ENCODE assay signal across 8 cellular contexts in the genomic region with DNA sequence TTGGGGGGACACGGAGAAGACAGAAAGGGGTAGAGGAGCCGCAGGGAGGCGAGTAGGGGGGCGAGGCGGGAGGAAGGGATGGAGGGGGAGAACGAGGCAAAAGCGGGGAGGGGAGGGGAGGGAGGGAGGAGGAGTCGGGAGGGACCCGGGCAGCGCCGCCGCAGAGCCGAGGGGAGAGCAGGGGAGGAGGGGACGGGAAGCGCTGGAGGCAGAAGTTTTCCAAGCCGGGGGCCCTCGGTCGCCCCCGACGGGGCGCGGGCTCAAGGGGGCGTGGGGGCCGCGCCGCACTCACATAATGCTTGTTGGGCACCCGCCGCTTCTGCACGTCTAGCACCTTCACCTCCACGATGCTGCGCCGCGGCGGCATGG. TPM values are rescaled to one million over a fixed set of nuclear protein-coding genes. Genes with fewer than 3 reads are reported as not detected.
A peak's percentile ranks its signal among the peaks of the same experiment; 100 is the strongest.
DNase-seq lines count a peak whose midpoint lies in the region; ATAC-seq and TF ChIP-seq lines count a peak whose summit lies in the region.

No MANE protein-coding gene starts in this region.

- H3K4me3 Mint-ChIP-seq in activated naive CD8-positive, alpha-beta T cell treated with anti-CD3 and anti-CD28 coated beads, Interleukin-2, amount 50 U/mL, for 24 hours: peak overlapping the region; percentile 52

- DNase-seq in activated naive CD8-positive, alpha-beta T cell treated with anti-CD3 and anti-CD28 coated beads, Interleukin-2, amount 50 U/mL, for 24 hours: no peak
- DNase-seq in hepatic stellate cell (ENCODE audit: low spot score) (peak; percentile 50), sciatic nerve (ENCODE audit: low spot score) (peak; percentile 83), GM19240 (ENCODE audit: insufficient read length, low spot score) (no peak), SIG-M5 (lab: John Stamatoyannopoulos, UW) (no peak)

- no peak overlapping the region for H3K27ac Mint-ChIP-seq in activated naive CD8-positive, alpha-beta T cell treated with anti-CD3 and anti-CD28 coated beads, Interleukin-2, amount 50 U/mL, for 24 hours

- peaks cover 11% of the 10 kb centered on the region for H3K4me1 Mint-ChIP-seq in activated naive CD8-positive, alpha-beta T cell treated with anti-CD3 and anti-CD28 coated beads, Interleukin-2, amount 50 U/mL, for 24 hours

- intact Hi-C loops in sciatic nerve (cut with DNase I): no loop called here

- no peaks in the 10 kb centered on the region for H3K36me3 Mint-ChIP-seq in activated naive CD8-positive, alpha-beta T cell treated with anti-CD3 and anti-CD28 coated beads, Interleukin-2, amount 50 U/mL, for 24 hours (ENCODE audit: low read depth)

- H3K9me3 Mint-ChIP-seq in activated naive CD8-positive, alpha-beta T cell treated with anti-CD3 and anti-CD28 coated beads, Interleukin-2, amount 50 U/mL, for 24 hours: no peaks in the 10 kb centered on the region

- ATAC-seq in HG02938 (IDR thresholded peaks at IDR 0.05; ENCODE audit: unreplicated experiment) (peak; percentile 39), sciatic nerve (peak; percentile 22), GM19397 (IDR thresholded peaks at IDR 0.05; ENCODE audit: unreplicated experiment) (no peak)
- no peak for ATAC-seq in activated naive CD8-positive, alpha-beta T cell treated with anti-CD3 and anti-CD28 coated beads, Interleukin-2, amount 50 U/mL, for 24 hours

- H3K27ac ChIP-seq in C4-2B: peak overlapping the region; percentile 62

- TF ChIP-seq CTCF in C4-2B (conservative IDR thresholded peaks at IDR 0.05): no peak

- H3K27me3 Mint-ChIP-seq in activated naive CD8-positive, alpha-beta T cell treated with anti-CD3 and anti-CD28 coated beads, Interleukin-2, amount 50 U/mL, for 24 hours: peaks cover 33% of the 10 kb centered on the region

RNA-seq across cellular contexts. Expression of a gene that starts 0.4 kb away (rescaled TPM):
- 39.5 TPM for total RNA-seq in sciatic nerve

Comparison
In these comparisons a context has a peak if more than half of its experiments do, and no peak if none do; other contexts are left out.
1. ATAC-seq: peak in HG02938 (single experiment) and sciatic nerve (single experiment); none in activated naive CD8-positive, alpha-beta T cell treated with anti-CD3 and anti-CD28 coated beads, Interleukin-2, amount 50 U/mL, for 24 hours (single experiment) and GM19397 (single experiment).
2. DNase-seq: peak in hepatic stellate cell (single experiment) and sciatic nerve (single experiment); none in activated naive CD8-positive, alpha-beta T cell treated with anti-CD3 and anti-CD28 coated beads, Interleukin-2, amount 50 U/mL, for 24 hours (single experiment), GM19240 (single experiment) and SIG-M5 (single experiment).